Comparison of ENCODE assay signal across 11 cellular contexts in the genomic region with DNA sequence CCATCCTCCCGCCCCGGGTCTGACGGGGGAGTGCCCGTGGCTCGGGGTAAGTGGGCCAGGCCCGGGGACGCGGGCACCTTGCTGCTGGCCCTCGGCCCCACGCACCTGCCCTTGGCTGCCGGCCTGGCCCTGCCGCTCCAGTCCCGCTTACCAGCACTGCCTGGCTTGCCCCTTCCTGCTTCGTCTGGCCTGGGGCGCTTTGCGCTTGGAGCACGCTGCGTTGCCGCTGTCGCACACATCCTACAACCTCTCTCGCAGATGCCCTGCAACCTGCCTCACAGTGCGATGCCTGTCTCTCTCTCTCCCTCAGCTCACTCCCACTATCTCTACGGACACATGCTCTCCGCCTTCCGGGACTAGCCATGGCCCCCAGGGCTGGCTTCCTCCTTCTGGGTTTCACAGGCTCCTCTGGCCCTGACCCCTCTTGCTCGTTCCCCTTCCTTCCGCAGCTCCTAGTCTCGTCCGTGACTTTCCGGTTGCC. TPM values are rescaled to one million over a fixed set of nuclear protein-coding genes. Genes with fewer than 3 reads are reported as not detected.
DNase-seq lines count a peak whose midpoint lies in the region; ATAC-seq and TF ChIP-seq lines count a peak whose summit lies in the region.
"Had no signal": no experiment of that assay in that cellular context is flagged by ENCODE, and none has a peak within 500 bp of the region (broad histone marks: within the 10 kb centered on the region; RNA-seq: fewer than 3 reads in every experiment).

No MANE protein-coding gene starts in this region.

- H3K27me3 ChIP-seq in thoracic aorta (replicated peaks; ENCODE audit: insufficient read depth), result no peaks in the 10 kb centered on the region

- ATAC-seq in activated CD8-positive, alpha-beta memory T cell treated with anti-CD3 and anti-CD28 coated beads, Interleukin-2, amount 10 ng/mL, durations not matched to agents 7 days and 5 days, result peak; percentile 45
- ATAC-seq in thoracic aorta (ENCODE audit: insufficient number of reproducible peaks, low FRiP score, low read depth) (no peak), GM18873 (IDR thresholded peaks at IDR 0.05; ENCODE audit: low FRiP score, unreplicated experiment) (no peak)

- H3K4me3 Mint-ChIP-seq in activated CD8-positive, alpha-beta memory T cell treated with anti-CD3 and anti-CD28 coated beads, Interleukin-2, amount 10 ng/mL, durations not matched to agents 7 days and 5 days, result peak overlapping the region; percentile 33

- H3K4me1 ChIP-seq in thoracic aorta (ENCODE audit: control insufficient read depth in 1 of 2, low read depth in 2 of 2), result no peaks in the 10 kb centered on the region

- H3K4me3 ChIP-seq in coronary artery (peak overlapping the region; percentile 58), thoracic aorta (peak overlapping the region; percentile 61)

- peaks cover 4% of the 10 kb centered on the region for H3K36me3 ChIP-seq in thoracic aorta

- H3K27ac ChIP-seq in coronary artery, result no peak overlapping the region
- H3K27ac ChIP-seq in thoracic aorta, result no peak overlapping the region
- H3K27ac ChIP-seq: WERI-Rb-1 had no signal

- no peak for TF ChIP-seq CTCF in coronary artery (IDR thresholded peaks at IDR 0.05)
- no peak for TF ChIP-seq CTCF in thoracic aorta (IDR thresholded peaks at IDR 0.05)

- H3K9me3 Mint-ChIP-seq in activated CD8-positive, alpha-beta memory T cell treated with anti-CD3 and anti-CD28 coated beads, Interleukin-2, amount 10 ng/mL, durations not matched to agents 7 days and 5 days (ENCODE audit: low read depth), result no peaks in the 10 kb centered on the region

- no peak overlapping the region for H3K27ac Mint-ChIP-seq in activated CD8-positive, alpha-beta memory T cell treated with anti-CD3 and anti-CD28 coated beads, Interleukin-2, amount 10 ng/mL, durations not matched to agents 7 days and 5 days

- DNase-seq in activated CD8-positive, alpha-beta memory T cell treated with anti-CD3 and anti-CD28 coated beads, Interleukin-2, amount 10 ng/mL, durations not matched to agents 7 days and 5 days, result no peak
- DNase-seq in activated CD8-positive, alpha-beta memory T cell treated with anti-CD3 and anti-CD28 coated beads for 24 hours, result no peak
- DNase-seq in coronary artery (ENCODE audit: low spot score), result no peak
- DNase-seq in medulla oblongata (ENCODE audit: extremely low spot score), result peak; percentile 23
- no peak for DNase-seq in thoracic aorta (ENCODE audit: low spot score)
- DNase-seq in SHP77 (lab: John Stamatoyannopoulos, UW), result no peak
- no peak for DNase-seq in NCI-H524 treated with DMSO at 0.1 percent for 48 hours (lab: John Stamatoyannopoulos, UW)
- DNase-seq: dermis blood vessel endothelial cell, NCI-H2029, WERI-Rb-1 had no signal

- H3K36me3 Mint-ChIP-seq in activated CD8-positive, alpha-beta memory T cell treated with anti-CD3 and anti-CD28 coated beads, Interleukin-2, amount 10 ng/mL, durations not matched to agents 7 days and 5 days, result peaks cover 5% of the 10 kb centered on the region

- peaks cover 55% of the 10 kb centered on the region for H3K27me3 Mint-ChIP-seq in activated CD8-positive, alpha-beta memory T cell treated with anti-CD3 and anti-CD28 coated beads, Interleukin-2, amount 10 ng/mL, durations not matched to agents 7 days and 5 days

- peaks cover 4% of the 10 kb centered on the region for H3K4me1 Mint-ChIP-seq in activated CD8-positive, alpha-beta memory T cell treated with anti-CD3 and anti-CD28 coated beads, Interleukin-2, amount 10 ng/mL, durations not matched to agents 7 days and 5 days

- CTCF ChIA-PET in activated CD8-positive, alpha-beta memory T cell treated with anti-CD3 and anti-CD28 coated beads, Interleukin-2, amount 10 ng/mL, durations not matched to agents 7 days and 5 days (lab: Charles Lee), result interaction anchor here (1.8 kb wide), 1 partner anchor 36 kb away, joined by 8 read pairs; no protein-coding TSS in a partner anchor

- H3K9me3 ChIP-seq in thoracic aorta, result no peaks in the 10 kb centered on the region

RNA-seq across cellular contexts. Expression of gene MYOG, which starts 9.7 kb away (rescaled TPM):
- not detected for total RNA-seq in activated CD8-positive, alpha-beta memory T cell treated with anti-CD3 and anti-CD28 coated beads, Interleukin-2, amount 10 ng/mL, durations not matched to agents 7 days and 5 days
- total RNA-seq in thoracic aorta, result not detected
- total RNA-seq: dermis blood vessel endothelial cell had no signal

RNA-seq across cellular contexts. Expression of gene PPFIA4, which starts 49.8 kb away (rescaled TPM):
- 10 to 100 TPM in 1 of 2 experiments, 1 to 10 TPM in 1; 4.6 to 17.9 TPM for total RNA-seq in activated CD8-positive, alpha-beta memory T cell treated with anti-CD3 and anti-CD28 coated beads, Interleukin-2, amount 10 ng/mL, durations not matched to agents 7 days and 5 days
- 10 to 100 TPM; 13.5 to 16.5 TPM for total RNA-seq in thoracic aorta

RNA-seq across cellular contexts. Expression of gene ADORA1, which starts 51.5 kb away (rescaled TPM):
- total RNA-seq in activated CD8-positive, alpha-beta memory T cell treated with anti-CD3 and anti-CD28 coated beads, Interleukin-2, amount 10 ng/mL, durations not matched to agents 7 days and 5 days, result not detected
- total RNA-seq in thoracic aorta, result not detected
- total RNA-seq: dermis blood vessel endothelial cell had no signal
